In genomic region chr16:49528035-49528434, GRCh38 we compare ENCODE assay signal across 7 cellular contexts.
DNase-seq lines count a peak whose midpoint lies in the region; ATAC-seq lines count a peak whose summit lies in the region.

No MANE protein-coding gene starts in this region.

- DNase-seq in left kidney (ENCODE audit: low read depth, low spot score), result peak; percentile 86
- DNase-seq in NCI-H446 (lab: John Stamatoyannopoulos, UW), result no peak

- H3K36me3 ChIP-seq in KOPT-K1 (ENCODE audit: insufficient read depth, low read length) (no peaks in the 10 kb centered on the region), stomach smooth muscle (ENCODE audit: control insufficient read depth in 2 of 2, insufficient read depth in 2 of 2, low read length in 2 of 2) (peaks cover 3 to 6% of the 10 kb centered on the region in 2 donors)

- H3K27ac ChIP-seq in KOPT-K1 (ENCODE audit: low read depth, low read length, poor library complexity, severe bottlenecking) (peak overlapping the region; percentile 29), stomach smooth muscle (ENCODE audit: low read length) (peak overlapping the region; percentile 46)

- H3K9me3 ChIP-seq in KOPT-K1 (ENCODE audit: insufficient read depth, low read length, poor library complexity, severe bottlenecking) (no peaks in the 10 kb centered on the region), stomach smooth muscle (ENCODE audit: control insufficient read depth in 2 of 2, low read length in 2 of 2) (no peaks in the 10 kb centered on the region)

- H3K27me3 Mint-ChIP-seq in activated naive CD4-positive, alpha-beta T cell treated with anti-CD3 and anti-CD28 coated beads, Interleukin-2, amount 50 U/mL, for 24 hours, result no peaks in the 10 kb centered on the region

- peak overlapping the region; percentile 86 for H3K4me3 Mint-ChIP-seq in activated naive CD4-positive, alpha-beta T cell treated with anti-CD3 and anti-CD28 coated beads, Interleukin-2, amount 50 U/mL, for 24 hours

- no peaks in the 10 kb centered on the region for H3K27me3 ChIP-seq in stomach smooth muscle (ENCODE audit: control insufficient read depth in 1 of 2, insufficient read depth in 2 of 2, low read length in 2 of 2)

- H3K9me3 Mint-ChIP-seq in activated naive CD4-positive, alpha-beta T cell treated with anti-CD3 and anti-CD28 coated beads, Interleukin-2, amount 50 U/mL, for 24 hours, result no peaks in the 10 kb centered on the region

- no peaks in the 10 kb centered on the region for H3K36me3 Mint-ChIP-seq in activated naive CD4-positive, alpha-beta T cell treated with anti-CD3 and anti-CD28 coated beads, Interleukin-2, amount 50 U/mL, for 24 hours

- no peak for ATAC-seq in GM19397 (IDR thresholded peaks at IDR 0.05; ENCODE audit: unreplicated experiment)
- ATAC-seq in HG02981 (IDR thresholded peaks at IDR 0.05; ENCODE audit: unreplicated experiment), result no peak

- H3K4me3 ChIP-seq in stomach smooth muscle (ENCODE audit: low read length in 2 of 2), result peak overlapping the region; percentile 55 to 72

- H3K4me1 Mint-ChIP-seq in activated naive CD4-positive, alpha-beta T cell treated with anti-CD3 and anti-CD28 coated beads, Interleukin-2, amount 50 U/mL, for 24 hours, result peaks cover 15% of the 10 kb centered on the region

- H3K9ac ChIP-seq in stomach smooth muscle (ENCODE audit: low read length in 2 of 2), result peak overlapping the region; percentile 55 to 57

- peaks cover 7% of the 10 kb centered on the region for H3K4me1 ChIP-seq in stomach smooth muscle (ENCODE audit: control insufficient read depth, insufficient read depth, low read length)

- peak overlapping the region; percentile 78 for H3K27ac Mint-ChIP-seq in activated naive CD4-positive, alpha-beta T cell treated with anti-CD3 and anti-CD28 coated beads, Interleukin-2, amount 50 U/mL, for 24 hours
